ENCODE assay signal across 1 cellular context in the genomic region with DNA sequence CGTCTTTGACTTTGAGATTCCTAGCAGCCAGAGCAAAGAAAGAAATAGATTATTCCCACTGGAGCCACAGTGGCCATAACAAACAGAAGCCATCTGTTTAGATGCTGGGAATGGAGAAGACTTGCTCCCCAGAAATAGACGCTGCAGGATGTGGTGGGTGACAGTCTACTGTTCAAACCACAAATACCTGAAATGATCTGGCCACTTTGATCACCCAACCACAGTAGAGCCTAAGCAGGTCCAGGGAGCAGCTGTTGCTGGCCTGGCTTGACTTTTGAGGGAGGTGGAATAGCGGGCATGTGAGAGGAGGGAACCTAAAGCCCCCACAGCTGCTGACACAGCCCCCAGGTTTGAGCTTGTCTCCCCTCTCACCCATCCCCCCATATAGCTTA.
TF ChIP-seq lines count a peak whose summit lies in the region.

No MANE protein-coding gene starts in this region.

TF ChIP-seq in H1, 55 proteins besides CTCF, POLR2A, EP300 and RAD21:
- TF ChIP-seq TAF1 (IDR thresholded peaks at IDR 0.05; ENCODE audit: low read depth, low read length) (no peak), CREB1 (IDR thresholded peaks at IDR 0.05) (no peak), FOSL1 (IDR thresholded peaks at IDR 0.05; ENCODE audit: insufficient read depth, low read depth, low read length) (no peak), CBX8 (IDR thresholded peaks at IDR 0.05; ENCODE audit: borderline replicate concordance, low read depth, low read length) (no peak), NANOG (IDR thresholded peaks at IDR 0.05; ENCODE audit: insufficient read depth, low read depth, low read length, poor library complexity, severe bottlenecking) (no peak), EZH2 (IDR thresholded peaks at IDR 0.05; ENCODE audit: low read depth, low read length, severe bottlenecking) (no peak), RFX5 (IDR thresholded peaks at IDR 0.05; ENCODE audit: borderline replicate concordance, low read depth, low read length) (no peak), CEBPB (IDR thresholded peaks at IDR 0.05; ENCODE audit: low read depth, low read length) (no peak)
